In genomic region chr1:20578062-20578461, GRCh38 we compare ENCODE assay signal across 17 cellular contexts. TPM values are rescaled to one million over a fixed set of nuclear protein-coding genes. Genes with fewer than 3 reads are reported as not detected.
DNase-seq lines count a peak whose midpoint lies in the region; ATAC-seq, FAIRE-seq and TF ChIP-seq lines count a peak whose summit lies in the region.
"Had no signal": no experiment of that assay in that cellular context is flagged by ENCODE, and none has a peak within 500 bp of the region (broad histone marks: within the 10 kb centered on the region; RNA-seq: fewer than 3 reads in every experiment).

No MANE protein-coding gene starts in this region.

- CTCF ChIA-PET in HCT116 (lab: Charles Lee): no interaction called here

- no peaks in the 10 kb centered on the region for H3K79me2 ChIP-seq in HCT116 (ENCODE audit: insufficient read depth, low read length)

- DNase-seq in HCT116 (ENCODE audit: low read depth, low spot score): no peak
- peak; percentile 50 for DNase-seq in RPMI7951 (ENCODE audit: low read depth)
- peak; percentile 37 for DNase-seq in dermis blood vessel endothelial cell
- peak; percentile 36 for DNase-seq in kidney tubule cell (ENCODE audit: low spot score)
- DNase-seq in GM12892 (ENCODE audit: insufficient read length): no peak
- DNase-seq in tibial artery: no peak
- DNase-seq in MV-4-11 (lab: John Stamatoyannopoulos, UW): no peak
- DNase-seq: H9, KBM-7, NCI-H1436, NCI-H2029, NCI-H524, Peyer's patch, SIG-M5 had no signal

- H3K27me3 ChIP-seq in HCT116 (ENCODE audit: insufficient read depth, low read length) (0 out of 2 replicates have a peak, but pooled peaks cover 2% of the 10 kb centered on the region), tibial artery (peaks cover 0 to 27% of the 10 kb centered on the region in 2 donors)
- H3K27me3 ChIP-seq: Peyer's patch had no signal

- RAD21 ChIA-PET in HCT116 (lab: Charles Lee; ENCODE audit: low non-redundant PET in 1 of 2, low total read pairs in 2 of 2, uncharacterized antibody in 2 of 2, unreplicated experiment in 2 of 2): no interaction called here

- peak overlapping the region; percentile 24 for H3K4me2 ChIP-seq in HCT116 (ENCODE audit: low read length)

- H3K9me3 ChIP-seq in HCT116 (ENCODE audit: control insufficient read depth in 1 of 2, insufficient read depth in 1 of 2, low read depth in 1 of 2, low read length in 2 of 2) (no peaks in the 10 kb centered on the region), tibial artery (no peaks in the 10 kb centered on the region)
- H3K9me3 ChIP-seq: Peyer's patch had no signal

- no peak for TF ChIP-seq CTCF in HCT116 (IDR thresholded peaks at IDR 0.05 in 2 of 3, conservative IDR thresholded peaks at IDR 0.05 in 1 of 3; ENCODE audit: borderline replicate concordance in 1 of 3, insufficient read depth in 1 of 3, low read depth in 2 of 3, low read length in 2 of 3)
- TF ChIP-seq CTCF in tibial artery (IDR thresholded peaks at IDR 0.05): no peak

- FAIRE-seq in GM12892 (lab: Jason Lieb, UNC): no peak

- TF ChIP-seq POLR2A in HCT116 (IDR thresholded peaks at IDR 0.05; ENCODE audit: borderline replicate concordance, extremely low read depth, insufficient read depth, insufficient read length) (no peak), GM12892 (IDR thresholded peaks at IDR 0.05; ENCODE audit: low read depth, low read length) (no peak)

- H2AFZ ChIP-seq in HCT116 (ENCODE audit: low read depth, low read length, poor library complexity, severe bottlenecking): peak overlapping the region; percentile 78

- H3K4me1 ChIP-seq in HCT116 (ENCODE audit: control insufficient read depth in 1 of 2, insufficient read depth in 2 of 2, low read length in 2 of 2) (peaks cover 17 to 44% of the 10 kb centered on the region in 2 experiments), tibial artery (no peaks in the 10 kb centered on the region)
- H3K4me1 ChIP-seq: Peyer's patch had no signal

- no peak overlapping the region for H3K4me3 ChIP-seq in HCT116 (replicated peaks in 1 of 2; ENCODE audit: low read depth in 1 of 2, low read length in 2 of 2)
- H3K4me3 ChIP-seq in tibial artery: no peak overlapping the region
- H3K4me3 ChIP-seq: Peyer's patch had no signal

- H3K27ac ChIP-seq in HCT116 (ENCODE audit: low read depth, low read length): no peak overlapping the region
- no peak overlapping the region for H3K27ac ChIP-seq in tibial artery
- H3K27ac ChIP-seq: C4-2B, Peyer's patch had no signal

- intact Hi-C loops in HCT116 (cut with micrococcal nuclease) (loop anchor here (5.0 kb wide), 1 partner anchor 34 kb away; no protein-coding TSS in a partner anchor), tibial artery (cut with DNase I; ENCODE audit: low total_unique reads) (no loop called here)

- no TSS peak for BruUV-seq in HCT116 (replicated peaks; lab: Mats Ljungman, UMichigan)

- H3K9ac ChIP-seq in HCT116 (ENCODE audit: low read length): no peak overlapping the region

- H3K9me2 ChIP-seq in HCT116 (ENCODE audit: insufficient read depth): no peaks in the 10 kb centered on the region

- no peak for ATAC-seq in HCT116
- ATAC-seq in HG03135 (IDR thresholded peaks at IDR 0.05; ENCODE audit: unreplicated experiment): no peak

- TF ChIP-seq RAD21 in HCT116 (IDR thresholded peaks at IDR 0.05; ENCODE audit: low read depth): no peak

- H4K20me1 ChIP-seq in HCT116 (ENCODE audit: insufficient read depth): no peaks in the 10 kb centered on the region

- POLR2A ChIA-PET in HCT116 (lab: Charles Lee): no interaction called here

- H3K36me3 ChIP-seq in HCT116 (ENCODE audit: control insufficient read depth in 1 of 2, insufficient read depth in 2 of 2, low read length in 2 of 2): no peaks in the 10 kb centered on the region
- H3K36me3 ChIP-seq in tibial artery: no peaks in the 10 kb centered on the region
- H3K36me3 ChIP-seq: Peyer's patch had no signal

TF ChIP-seq in HCT116, 20 proteins besides CTCF, POLR2A, EP300 and RAD21:
- no peak for TF ChIP-seq TCF7L2 (IDR thresholded peaks at IDR 0.05; ENCODE audit: borderline replicate concordance, extremely low read depth, insufficient read depth, insufficient read length)
- no peak for TF ChIP-seq JUND (IDR thresholded peaks at IDR 0.05)
- peak; percentile 47; the same call in 1 of the 2 replicates for TF ChIP-seq FOSL1 (IDR thresholded peaks at IDR 0.05; ENCODE audit: low read depth)
- TF ChIP-seq SP1 (IDR thresholded peaks at IDR 0.05; ENCODE audit: low read depth): peak; percentile 36; the same call in 1 of the 2 replicates

RNA-seq across cellular contexts. Expression of gene CDA, which starts 10.8 kb away (rescaled TPM):
- total RNA-seq in HCT116 (2021; ENCODE audit: unreplicated experiment) (28.6 TPM), dermis blood vessel endothelial cell (2.4 and 2.6 TPM in 2 replicates)
- polyA plus RNA-seq in HCT116 (2012): 65.7 and 68.1 TPM in 2 replicates
- total RNA-seq in RPMI7951 (2014; rRNA removed; shearing (Covaris generic)): 23.9 and 24.9 TPM in 2 replicates
- not detected for polyA plus RNA-seq in GM12892 (2012; ENCODE audit: missing spikeins)
- total RNA-seq: A673 had no signal

RNA-seq across cellular contexts. Expression of gene FAM43B, which starts 25.7 kb away (rescaled TPM):
- total RNA-seq in HCT116 (2021; ENCODE audit: unreplicated experiment) (not detected), dermis blood vessel endothelial cell (not detected in 2 replicates)
- polyA plus RNA-seq in HCT116 (2012): not detected in 2 replicates
- total RNA-seq in RPMI7951 (2014; rRNA removed; shearing (Covaris generic)): 0.10 TPM in 1 of 2 replicates, not detected in the other
- not detected for polyA plus RNA-seq in GM12892 (2012; ENCODE audit: missing spikeins)
- total RNA-seq: A673, Peyer's patch had no signal

RNA-seq across cellular contexts. Expression of gene PINK1, which starts 55.2 kb away (rescaled TPM):
- total RNA-seq in HCT116 (2021; ENCODE audit: unreplicated experiment) (29.4 TPM), dermis blood vessel endothelial cell (67.1 and 106 TPM in 2 replicates)
- polyA plus RNA-seq in HCT116 (2012): 36.5 and 44.2 TPM in 2 replicates
- 52.0 and 57.2 TPM in 2 replicates for total RNA-seq in RPMI7951 (2014; rRNA removed; shearing (Covaris generic))
- polyA plus RNA-seq in GM12892 (2012; ENCODE audit: missing spikeins): 1.7 TPM

Comparison
In these comparisons a context has a peak if more than half of its experiments do, and no peak if none do; other contexts are left out.
1. DNase-seq: peak in RPMI7951 (single experiment), dermis blood vessel endothelial cell (single experiment) and kidney tubule cell (single experiment); none in HCT116 (single experiment), GM12892 (single experiment), tibial artery (0 of 2) and MV-4-11 (single experiment).